Comparison of ENCODE assay signal across 8 cellular contexts in the genomic region with DNA sequence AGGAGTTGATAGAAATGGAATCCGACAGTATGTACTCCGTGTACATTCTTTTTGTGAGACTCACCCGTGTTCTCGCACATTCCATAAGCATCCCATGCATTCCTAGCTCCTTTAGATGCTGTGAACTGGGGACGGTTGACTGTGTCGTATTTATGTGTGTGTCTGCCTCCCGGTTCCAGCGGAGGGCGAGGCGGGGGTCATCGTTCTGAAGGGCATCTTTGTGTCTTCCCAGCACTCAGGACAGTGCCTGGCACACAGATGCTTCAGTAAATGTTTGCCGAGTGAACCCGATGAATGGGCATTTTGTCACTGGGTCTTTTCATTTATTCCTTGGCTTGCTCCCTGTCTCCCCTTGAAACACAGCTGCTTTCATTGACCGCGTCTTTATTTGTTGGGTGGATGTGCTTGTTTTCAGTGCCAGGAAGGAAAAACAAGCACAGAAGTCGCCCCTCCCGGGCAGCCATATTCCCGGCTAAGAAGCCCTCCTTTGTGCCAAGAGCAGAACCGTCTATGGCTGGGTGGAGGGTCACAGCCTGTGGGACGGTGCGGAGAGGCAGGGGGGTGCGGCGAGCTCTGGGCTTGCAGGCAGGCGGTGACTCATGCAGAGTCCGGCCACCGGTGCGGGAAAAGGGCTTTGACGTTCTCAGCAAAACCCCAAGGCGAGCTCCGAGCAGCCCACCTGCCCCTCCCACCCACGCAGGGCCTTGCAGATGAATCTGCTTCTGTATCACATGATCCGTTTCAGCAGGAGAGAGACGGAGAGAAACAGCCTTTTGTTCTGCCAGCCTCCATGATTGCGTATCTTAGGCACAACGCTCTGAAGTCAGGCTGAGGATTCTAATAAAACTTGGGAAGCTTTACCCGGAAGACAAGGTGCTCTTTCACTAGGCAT. TPM values are rescaled to one million over a fixed set of nuclear protein-coding genes. Genes with fewer than 3 reads are reported as not detected.
DNase-seq lines count a peak whose midpoint lies in the region; ATAC-seq and TF ChIP-seq lines count a peak whose summit lies in the region.

No MANE protein-coding gene starts in this region.

- no peaks in the 10 kb centered on the region for H4K20me1 ChIP-seq in H9 (ENCODE audit: control insufficient read depth, insufficient read depth, insufficient read length)

- H4K8ac ChIP-seq in H9 (replicated peaks; ENCODE audit: insufficient read length, low read depth, low read length) = no peak overlapping the region

- no peak overlapping the region for H4K91ac ChIP-seq in H9 (ENCODE audit: insufficient read length, low read depth, low read length)

- H3K27me3 ChIP-seq in H9 (ENCODE audit: insufficient read depth, low read length) = no peaks in the 10 kb centered on the region
- H3K27me3 ChIP-seq in left ventricle myocardium inferior (ENCODE audit: low read depth) = peaks cover 57% of the 10 kb centered on the region

- no peaks in the 10 kb centered on the region for H3K79me2 ChIP-seq in H9 (ENCODE audit: insufficient read depth, low read length)

- no peak overlapping the region for H2AFZ ChIP-seq in H9 (ENCODE audit: low read length)

- ATAC-seq in GM21515 (IDR thresholded peaks at IDR 0.05; ENCODE audit: unreplicated experiment) (no peak), HG02759 (IDR thresholded peaks at IDR 0.05; ENCODE audit: unreplicated experiment) (no peak)

- no peak overlapping the region for H2BK5ac ChIP-seq in H9 (ENCODE audit: insufficient read length, low read length)

- peak; percentile 75 for DNase-seq in H9
- peak; percentile 96 for DNase-seq in amniotic epithelial cell (ENCODE audit: low read depth)
- no peak for DNase-seq in left ventricle myocardium inferior
- peak; percentile 74 for DNase-seq in renal cortical epithelial cell (ENCODE audit: low read depth)
- DNase-seq in effector CD8-positive, alpha-beta T cell (lab: John Stamatoyannopoulos, UW) = no peak
- DNase-seq in NCI-H1417 (lab: John Stamatoyannopoulos, UW) = no peak

- H3K23me2 ChIP-seq in H9 (ENCODE audit: insufficient read length, low read depth, low read length, poor library complexity, severe bottlenecking) = no peaks in the 10 kb centered on the region

- TF ChIP-seq CTCF in H9 (conservative IDR thresholded peaks at IDR 0.05) (no peak), left ventricle myocardium inferior (IDR thresholded peaks at IDR 0.05; ENCODE audit: borderline replicate concordance) (no peak)

- peak overlapping the region; percentile 45 for H3K4me3 ChIP-seq in left ventricle myocardium inferior

- peaks cover 9% of the 10 kb centered on the region for H3K27me3 Mint-ChIP-seq in H9 (ENCODE audit: low read depth)

- H2BK15ac ChIP-seq in H9 (ENCODE audit: low read depth, low read length) = no peak overlapping the region

- H3K36me3 Mint-ChIP-seq in H9 (ENCODE audit: insufficient read depth in 1 of 3, low read depth in 3 of 3) = no peaks in the 10 kb centered on the region; a peak in 1 of 7 replicates

- no CpG with 5 or more reads among the region's 36 CpGs for WGBS in H9 (ENCODE audit: extremely low coverage, insufficient read length, low lambda C conversion rate)

- peak overlapping the region in 1 of 3 experiments; percentile 74; a peak in 1 of 7 replicates for H3K27ac Mint-ChIP-seq in H9

- H3K79me1 ChIP-seq in H9 (ENCODE audit: insufficient read depth, low read depth, low read length, poor library complexity, severe bottlenecking) = no peaks in the 10 kb centered on the region

- H3T11ph ChIP-seq in H9 (ENCODE audit: low read length) = no peak overlapping the region

- intact Hi-C loops in left ventricle myocardium inferior (cut with micrococcal nuclease) = no loop called here

- no peak overlapping the region for H2BK12ac ChIP-seq in H9 (ENCODE audit: insufficient read length, low read depth, low read length)

- no peak overlapping the region for H3K4ac ChIP-seq in H9 (ENCODE audit: low read depth, low read length)

- no peaks in the 10 kb centered on the region for H3K9me3 Mint-ChIP-seq in H9

- no peak overlapping the region for H3K23ac ChIP-seq in H9 (ENCODE audit: insufficient read length, low read depth, low read length)

- H3K18ac ChIP-seq in H9 (ENCODE audit: insufficient read length, low read depth, low read length) = no peak overlapping the region

- H3K14ac ChIP-seq in H9 (ENCODE audit: insufficient read depth, low read length) = no peak overlapping the region

- no peak overlapping the region for H3K56ac ChIP-seq in H9 (ENCODE audit: insufficient read length, low read depth, low read length)

- no peak overlapping the region for H2BK120ac ChIP-seq in H9 (ENCODE audit: low read depth, low read length, poor library complexity, severe bottlenecking)

- H2BK20ac ChIP-seq in H9 (ENCODE audit: low read depth, low read length, poor library complexity, severe bottlenecking) = no peak overlapping the region

- no peak overlapping the region for H4K5ac ChIP-seq in H9 (ENCODE audit: insufficient read length, low read depth, low read length)

- H3K4me3 Mint-ChIP-seq in H9 = peak overlapping the region in 1 of 2 experiments; percentile 4; a peak in 2 of 5 replicates

- H3K4me1 Mint-ChIP-seq in H9 = peaks cover 29 to 42% of the 10 kb centered on the region in 2 experiments

- H3K4me2 ChIP-seq in H9 (ENCODE audit: insufficient read depth, insufficient read length, low read length) = no peak overlapping the region

- H3K27ac ChIP-seq in H9 (ENCODE audit: insufficient read length, low read depth, low read length) (no peak overlapping the region), left ventricle myocardium inferior (replicated peaks) (no peak overlapping the region)

- H3K36me3 ChIP-seq in left ventricle myocardium inferior = no peaks in the 10 kb centered on the region

- H3K4me1 ChIP-seq in H9 (ENCODE audit: insufficient read depth, low read length) (no peaks in the 10 kb centered on the region; the same call in 1 of the 2 replicates), left ventricle myocardium inferior (peaks cover 35% of the 10 kb centered on the region)

- no peaks in the 10 kb centered on the region for H3K9me3 ChIP-seq in H9 (ENCODE audit: control insufficient read depth, low read depth, low read length)
- H3K9me3 ChIP-seq in left ventricle myocardium inferior (replicated peaks) = no peaks in the 10 kb centered on the region

- no peak overlapping the region for H3K9ac ChIP-seq in H9 (ENCODE audit: extremely low read depth, insufficient read length, low read length)

- H2AK5ac ChIP-seq in H9 (ENCODE audit: insufficient read length, low read length) = no peak overlapping the region

RNA-seq across cellular contexts. Expression of gene PSMG4, which starts 11.2 kb away (rescaled TPM):
- total RNA-seq in H9 (2021) (27.3 and 29.3 TPM in 2 replicates), left ventricle myocardium inferior (11.2 TPM), renal cortical epithelial cell (13.1 and 24.8 TPM in 2 replicates)

RNA-seq across cellular contexts. Expression of gene TUBB2B, which starts 20.0 kb away (rescaled TPM):
- total RNA-seq in H9 (2021) (317 and 320 TPM in 2 replicates), left ventricle myocardium inferior (1.4 TPM), renal cortical epithelial cell (21.6 and 53.5 TPM in 2 replicates)

Comparison
In these comparisons a context has a peak if more than half of its experiments do, and no peak if none do; other contexts are left out.
1. DNase-seq: peak in H9 (single experiment), amniotic epithelial cell (single experiment) and renal cortical epithelial cell (single experiment); none in left ventricle myocardium inferior (single experiment), effector CD8-positive, alpha-beta T cell (single experiment) and NCI-H1417 (0 of 3).